In genomic region chr3:115147329-115148141, GRCh38 we compare ENCODE assay signal across 1 cellular context.
A peak's percentile ranks its signal among the peaks of the same experiment; 100 is the strongest.
TF ChIP-seq lines count a peak whose summit lies in the region.

No MANE protein-coding gene starts in this region.

TF ChIP-seq in liver, 16 proteins besides CTCF, POLR2A, EP300 and RAD21 (continued from another document):
- TF ChIP-seq REST (IDR thresholded peaks at IDR 0.05) (peak; percentile 78), JUND (IDR thresholded peaks at IDR 0.05) (peak in 1 of 2 donors; percentile 58), HNF4G (IDR thresholded peaks at IDR 0.05) (no peak), NR2F2 (IDR thresholded peaks at IDR 0.05) (peak; percentile 80), SP1 (IDR thresholded peaks at IDR 0.05) (peak; percentile 83), YY1 (IDR thresholded peaks at IDR 0.05) (peak; percentile 59), TAF1 (conservative IDR thresholded peaks at IDR 0.05) (peak; percentile 68)
- TF ChIP-seq, protein P1, sequence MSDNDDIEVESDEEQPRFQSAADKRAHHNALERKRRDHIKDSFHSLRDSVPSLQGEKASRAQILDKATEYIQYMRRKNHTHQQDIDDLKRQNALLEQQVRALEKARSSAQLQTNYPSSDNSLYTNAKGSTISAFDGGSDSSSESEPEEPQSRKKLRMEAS (IDR thresholded peaks at IDR 0.05), result peak; percentile 40
